Comparison of ENCODE assay signal across 8 cellular contexts in genomic region chr6:20534906-20535305, GRCh38. TPM values are rescaled to one million over a fixed set of nuclear protein-coding genes. Genes with fewer than 3 reads are reported as not detected.
DNase-seq lines count a peak whose midpoint lies in the region; ATAC-seq and TF ChIP-seq lines count a peak whose summit lies in the region.

No MANE protein-coding gene starts in this region.

- peak overlapping the region; percentile 87 for H3K4me3 ChIP-seq in mucosa of stomach (ENCODE audit: low read length)

- H3K9me3 Mint-ChIP-seq in CD4-positive, alpha-beta T cell, result no peaks in the 10 kb centered on the region

- peaks cover 6% of the 10 kb centered on the region for H3K27me3 Mint-ChIP-seq in CD4-positive, alpha-beta T cell

- H3K27me3 ChIP-seq in CD4-positive, alpha-beta T cell (ENCODE audit: control insufficient read depth, insufficient read depth, low read length), result no peaks in the 10 kb centered on the region
- H3K27me3 ChIP-seq in mucosa of stomach (ENCODE audit: control insufficient read depth, insufficient read depth, low read length), result no peaks in the 10 kb centered on the region

- intact Hi-C loops in CD4-positive, alpha-beta T cell (cut with DNase I, micrococcal nuclease), result loop anchor here in 1 of 2 experiments (5.0 kb wide), 1 partner anchor 328 kb away; no protein-coding TSS in a partner anchor

- peaks cover 50% of the 10 kb centered on the region for H3K36me3 Mint-ChIP-seq in CD4-positive, alpha-beta T cell (ENCODE audit: low read depth)

- ATAC-seq in CD4-positive, alpha-beta T cell (ENCODE audit: poor library complexity), result peak; percentile 68
- ATAC-seq in GM21786 (IDR thresholded peaks at IDR 0.05; ENCODE audit: unreplicated experiment) (peak; percentile 22), GM19467 (IDR thresholded peaks at IDR 0.05; ENCODE audit: unreplicated experiment) (no peak)

- H3K27ac Mint-ChIP-seq in CD4-positive, alpha-beta T cell, result peak overlapping the region; percentile 98

- H3K4me1 Mint-ChIP-seq in CD4-positive, alpha-beta T cell (ENCODE audit: low read depth), result peaks cover 46% of the 10 kb centered on the region

- CTCF ChIA-PET in CD4-positive, alpha-beta T cell (lab: Charles Lee), result interaction anchor here (1.2 to 1.4 kb wide), 2 partner anchors 29 to 130 kb away, joined by 4 read pairs; no protein-coding TSS in a partner anchor

- peak in 1 of 10 experiments; percentile 33 for DNase-seq in CD4-positive, alpha-beta T cell
- peak; percentile 79 to 90 for DNase-seq in NCI-H524 (lab: John Stamatoyannopoulos, UW)
- peak; percentile 37 for DNase-seq in central memory CD4-positive, alpha-beta T cell
- no peak for DNase-seq in NCI-H128 (lab: John Stamatoyannopoulos, UW; ENCODE audit: unreplicated experiment)
- DNase-seq in activated CD4-positive, CD25-positive, alpha-beta regulatory T cell (lab: John Stamatoyannopoulos, UW), result no peak

- no peak for TF ChIP-seq CTCF in CD4-positive, alpha-beta T cell (IDR thresholded peaks at IDR 0.05)

- H3K9ac ChIP-seq in mucosa of stomach (ENCODE audit: low read length), result peak overlapping the region; percentile 89

- POLR2A ChIA-PET in CD4-positive, alpha-beta T cell (lab: Charles Lee), result interaction anchor here (1.0 to 3.4 kb wide), 5 partner anchors 29 to 322 kb away, joined by 3 to 15 read pairs (median 6); partner anchors contain the start of gene MBOAT1

- peak overlapping the region; percentile 74 for H3K27ac ChIP-seq in CD4-positive, alpha-beta T cell (ENCODE audit: low read depth, low read length)

- H3K4me1 ChIP-seq in mucosa of stomach (ENCODE audit: control insufficient read depth, insufficient read depth, low read length), result no peaks in the 10 kb centered on the region

- no peaks in the 10 kb centered on the region for H3K36me3 ChIP-seq in mucosa of stomach (ENCODE audit: control insufficient read depth, insufficient read depth, low read length)

- peak overlapping the region; percentile 99 for H3K4me3 Mint-ChIP-seq in CD4-positive, alpha-beta T cell

- no peaks in the 10 kb centered on the region for H3K9me3 ChIP-seq in CD4-positive, alpha-beta T cell (ENCODE audit: control insufficient read depth, low read length)
- H3K9me3 ChIP-seq in mucosa of stomach (ENCODE audit: control insufficient read depth, low read length), result no peaks in the 10 kb centered on the region

RNA-seq across cellular contexts. Expression of gene CDKAL1, which starts 0.6 kb away (rescaled TPM):
- total RNA-seq in CD4-positive, alpha-beta T cell, result 10 to 100 TPM; 21.3 to 23.9 TPM

Comparison
In these comparisons a context has a peak if more than half of its experiments do, and no peak if none do; other contexts are left out.
1. DNase-seq: peak in NCI-H524 (2 of 2) and central memory CD4-positive, alpha-beta T cell (single experiment); none in NCI-H128 (single experiment) and activated CD4-positive, CD25-positive, alpha-beta regulatory T cell (0 of 4).